ENCODE assay signal across 22 cellular contexts in the genomic region with DNA sequence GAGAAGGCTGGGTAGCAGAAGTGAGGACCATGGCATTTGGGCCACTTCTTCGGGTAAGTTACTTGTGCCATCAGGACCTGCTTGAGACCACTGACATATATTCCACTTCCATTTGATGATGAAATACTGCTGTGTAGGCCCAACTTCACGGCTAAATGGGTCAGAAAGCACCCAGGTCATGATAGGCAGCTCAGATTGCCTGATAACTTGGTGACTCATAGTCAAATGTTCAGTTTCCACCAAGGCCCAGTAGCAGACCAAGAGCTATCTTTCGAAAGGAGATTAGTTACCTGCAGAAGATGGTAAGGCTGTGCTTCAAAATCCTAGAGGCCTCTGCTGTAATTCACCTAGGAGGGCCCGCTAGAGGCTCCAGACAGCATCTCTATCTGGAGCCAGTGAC. TPM values are rescaled to one million over a fixed set of nuclear protein-coding genes. Genes with fewer than 3 reads are reported as not detected.
DNase-seq lines count a peak whose midpoint lies in the region; ATAC-seq and TF ChIP-seq lines count a peak whose summit lies in the region.
"Had no signal": no experiment of that assay in that cellular context is flagged by ENCODE, and none has a peak within 500 bp of the region (broad histone marks: within the 10 kb centered on the region; RNA-seq: fewer than 3 reads in every experiment).

No MANE protein-coding gene starts in this region.

- peak; percentile 16 for DNase-seq in T-helper 2 cell treated with Interferon-gamma antibody and Interleukin-4, amounts not matched to agents 5 μg/mL and 100 μg/mL, for 36 hours (ENCODE audit: low spot score)
- DNase-seq in T-helper 2 cell: no peak
- peak; percentile 13 for DNase-seq in epithelial cell of esophagus (ENCODE audit: low read depth)
- no peak for DNase-seq in activated CD4-positive, alpha-beta T cell treated with anti-CD3 and anti-CD28 coated beads, Interleukin-2, amount 10 ng/mL, durations not matched to agents 24 days and 14 days
- no peak for DNase-seq in NCI-H748 (lab: John Stamatoyannopoulos, UW; ENCODE audit: unreplicated experiment)
- no peak for DNase-seq in NCI-H2171 treated with DMSO at 0.1 percent for 48 hours (lab: John Stamatoyannopoulos, UW)
- DNase-seq: CD4-positive, CD25-positive, alpha-beta regulatory T cell; HCEC 1CT; MV-4-11; NCI-H1105 treated with DMSO at 0.1 percent for 48 hours; NCI-H146; NCI-H1930; NCI-H2107; NCI-H446; NCI-H524 treated with DMSO at 0.1 percent for 48 hours; NCI-H82; SIG-M5 had no signal

- H3K4me3 Mint-ChIP-seq in T-helper 2 cell treated with Interferon-gamma antibody and Interleukin-4, amounts not matched to agents 5 μg/mL and 100 μg/mL, for 36 hours: no peak overlapping the region
- H3K4me3 Mint-ChIP-seq in activated T-helper 17 cell treated with anti-CD3 and anti-CD28 coated beads, Interleukin-2, amount 50 U/mL, for 72 hours: no peak overlapping the region
- no peak overlapping the region for H3K4me3 Mint-ChIP-seq in activated CD4-positive, alpha-beta T cell treated with anti-CD3 and anti-CD28 coated beads, Interleukin-2, amount 10 ng/mL, durations not matched to agents 24 days and 14 days
- H3K4me3 Mint-ChIP-seq: IgD-negative memory B cell had no signal

- no peak for TF ChIP-seq CTCF in epithelial cell of esophagus (IDR thresholded peaks at IDR 0.05; ENCODE audit: insufficient read depth, low read depth, low read length, missing control alignments)

- H3K4me1 Mint-ChIP-seq in T-helper 2 cell treated with Interferon-gamma antibody and Interleukin-4, amounts not matched to agents 5 μg/mL and 100 μg/mL, for 36 hours (ENCODE audit: low read depth): peaks cover 5% of the 10 kb centered on the region
- no peaks in the 10 kb centered on the region for H3K4me1 Mint-ChIP-seq in activated T-helper 17 cell treated with anti-CD3 and anti-CD28 coated beads, Interleukin-2, amount 50 U/mL, for 72 hours
- no peaks in the 10 kb centered on the region for H3K4me1 Mint-ChIP-seq in activated CD4-positive, alpha-beta T cell treated with anti-CD3 and anti-CD28 coated beads, Interleukin-2, amount 10 ng/mL, durations not matched to agents 24 days and 14 days

- peak; percentile 72 for ATAC-seq in HG03432 (IDR thresholded peaks at IDR 0.05; ENCODE audit: unreplicated experiment)
- ATAC-seq in activated T-helper 17 cell treated with anti-CD3 and anti-CD28 coated beads, Interleukin-2, amount 50 U/mL, for 72 hours (replicated peaks): peak; percentile 44

- no peaks in the 10 kb centered on the region for H3K36me3 Mint-ChIP-seq in T-helper 2 cell treated with Interferon-gamma antibody and Interleukin-4, amounts not matched to agents 5 μg/mL and 100 μg/mL, for 36 hours (ENCODE audit: low read depth)
- no peaks in the 10 kb centered on the region for H3K36me3 Mint-ChIP-seq in activated T-helper 17 cell treated with anti-CD3 and anti-CD28 coated beads, Interleukin-2, amount 50 U/mL, for 72 hours (ENCODE audit: low read depth)
- no peaks in the 10 kb centered on the region for H3K36me3 Mint-ChIP-seq in activated CD4-positive, alpha-beta T cell treated with anti-CD3 and anti-CD28 coated beads, Interleukin-2, amount 10 ng/mL, durations not matched to agents 24 days and 14 days (ENCODE audit: low read depth)
- H3K36me3 Mint-ChIP-seq: CD4-positive, CD25-positive, alpha-beta regulatory T cell; IgD-negative memory B cell had no signal

- H3K9me3 Mint-ChIP-seq in T-helper 2 cell treated with Interferon-gamma antibody and Interleukin-4, amounts not matched to agents 5 μg/mL and 100 μg/mL, for 36 hours: peaks cover 3% of the 10 kb centered on the region
- H3K9me3 Mint-ChIP-seq in activated T-helper 17 cell treated with anti-CD3 and anti-CD28 coated beads, Interleukin-2, amount 50 U/mL, for 72 hours: no peaks in the 10 kb centered on the region
- peaks cover 18% of the 10 kb centered on the region for H3K9me3 Mint-ChIP-seq in activated CD4-positive, alpha-beta T cell treated with anti-CD3 and anti-CD28 coated beads, Interleukin-2, amount 10 ng/mL, durations not matched to agents 24 days and 14 days

- no peaks in the 10 kb centered on the region for H3K27me3 Mint-ChIP-seq in T-helper 2 cell treated with Interferon-gamma antibody and Interleukin-4, amounts not matched to agents 5 μg/mL and 100 μg/mL, for 36 hours (ENCODE audit: low read depth)
- peaks cover 9% of the 10 kb centered on the region for H3K27me3 Mint-ChIP-seq in activated T-helper 17 cell treated with anti-CD3 and anti-CD28 coated beads, Interleukin-2, amount 50 U/mL, for 72 hours
- peaks cover 5% of the 10 kb centered on the region for H3K27me3 Mint-ChIP-seq in activated CD4-positive, alpha-beta T cell treated with anti-CD3 and anti-CD28 coated beads, Interleukin-2, amount 10 ng/mL, durations not matched to agents 24 days and 14 days
- H3K27me3 Mint-ChIP-seq: CD4-positive, CD25-positive, alpha-beta regulatory T cell; IgD-negative memory B cell had no signal

- H3K27ac Mint-ChIP-seq in T-helper 2 cell treated with Interferon-gamma antibody and Interleukin-4, amounts not matched to agents 5 μg/mL and 100 μg/mL, for 36 hours: no peak overlapping the region
- no peak overlapping the region for H3K27ac Mint-ChIP-seq in activated T-helper 17 cell treated with anti-CD3 and anti-CD28 coated beads, Interleukin-2, amount 50 U/mL, for 72 hours
- no peak overlapping the region for H3K27ac Mint-ChIP-seq in activated CD4-positive, alpha-beta T cell treated with anti-CD3 and anti-CD28 coated beads, Interleukin-2, amount 10 ng/mL, durations not matched to agents 24 days and 14 days
- H3K27ac Mint-ChIP-seq: CD4-positive, CD25-positive, alpha-beta regulatory T cell; IgD-negative memory B cell had no signal

- intact Hi-C loops in activated CD4-positive, alpha-beta T cell treated with anti-CD3 and anti-CD28 coated beads, Interleukin-2, amount 10 ng/mL, durations not matched to agents 24 days and 14 days (cut with micrococcal nuclease): no loop called here

- no peak overlapping the region for H3K4me3 ChIP-seq in epithelial cell of esophagus (ENCODE audit: low read length)
- H3K4me3 ChIP-seq: BLaER1, SK-N-MC had no signal

RNA-seq across cellular contexts. Expression of a gene that starts 31.8 kb away (rescaled TPM):
- 10 to 100 TPM; 46.0 to 46.9 TPM for total RNA-seq in activated T-helper 17 cell treated with anti-CD3 and anti-CD28 coated beads, Interleukin-2, amount 50 U/mL, for 72 hours
- 57.4 and 62.6 TPM in 2 replicates for total RNA-seq in activated CD4-positive, alpha-beta T cell treated with anti-CD3 and anti-CD28 coated beads, Interleukin-2, amount 10 ng/mL, durations not matched to agents 24 days and 14 days

Comparison
In these comparisons a context has a peak if more than half of its experiments do, and no peak if none do; other contexts are left out.
1. DNase-seq: peak in T-helper 2 cell treated with Interferon-gamma antibody and Interleukin-4, amounts not matched to agents 5 μg/mL and 100 μg/mL, for 36 hours (single experiment) and epithelial cell of esophagus (single experiment); none in T-helper 2 cell (0 of 5), activated CD4-positive, alpha-beta T cell treated with anti-CD3 and anti-CD28 coated beads, Interleukin-2, amount 10 ng/mL, durations not matched to agents 24 days and 14 days (single experiment), NCI-H748 (single experiment) and NCI-H2171 treated with DMSO at 0.1 percent for 48 hours (single experiment).